Comparison of ENCODE assay signal across 10 cellular contexts in the genomic region with DNA sequence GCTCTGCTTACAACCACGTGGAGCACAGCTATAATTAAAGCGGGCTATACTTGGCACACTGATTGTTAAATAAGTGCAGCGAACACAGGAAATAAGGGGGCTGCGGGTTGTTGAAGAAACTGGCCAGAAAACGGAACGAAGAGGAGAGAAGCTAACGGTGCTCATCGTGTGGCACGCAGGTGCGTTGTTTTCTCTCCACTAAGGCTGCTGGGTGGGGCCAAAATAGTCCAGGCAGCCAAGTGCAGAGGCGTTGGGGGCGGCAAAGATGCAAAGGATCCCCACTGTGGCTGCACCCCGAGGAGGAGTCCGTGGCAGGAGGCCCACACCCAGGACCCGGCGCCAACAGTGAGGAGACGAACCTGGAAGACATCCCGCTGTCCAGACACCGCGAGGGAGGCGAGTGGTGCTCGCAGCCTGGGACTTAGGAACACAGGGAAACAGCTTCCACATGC. TPM values are rescaled to one million over a fixed set of nuclear protein-coding genes. Genes with fewer than 3 reads are reported as not detected.
A peak's percentile ranks its signal among the peaks of the same experiment; 100 is the strongest.
DNase-seq lines count a peak whose midpoint lies in the region; ATAC-seq, FAIRE-seq and TF ChIP-seq lines count a peak whose summit lies in the region.
"Had no signal": no experiment of that assay in that cellular context is flagged by ENCODE, and none has a peak within 500 bp of the region (broad histone marks: within the 10 kb centered on the region; RNA-seq: fewer than 3 reads in every experiment).

No MANE protein-coding gene starts in this region.

- no peaks in the 10 kb centered on the region for H4K20me1 ChIP-seq in smooth muscle cell (ENCODE audit: low read depth)

- H3K27ac Mint-ChIP-seq in CD14-positive monocyte, result no peak overlapping the region
- H3K27ac Mint-ChIP-seq in activated naive CD8-positive, alpha-beta T cell treated with anti-CD3 and anti-CD28 coated beads, Interleukin-2, amount 50 U/mL, for 24 hours, result no peak overlapping the region

- peaks cover 13% of the 10 kb centered on the region for H3K4me1 Mint-ChIP-seq in CD14-positive monocyte
- H3K4me1 Mint-ChIP-seq in activated naive CD8-positive, alpha-beta T cell treated with anti-CD3 and anti-CD28 coated beads, Interleukin-2, amount 50 U/mL, for 24 hours, result peaks cover 5% of the 10 kb centered on the region

- WGBS in smooth muscle cell (ENCODE audit: low lambda C conversion rate), result 85% methylated on average over 22 of the region's 22 CpGs

- ATAC-seq in HG03175 (IDR thresholded peaks at IDR 0.05; ENCODE audit: unreplicated experiment), result peak; percentile 68
- ATAC-seq in activated naive CD8-positive, alpha-beta T cell treated with anti-CD3 and anti-CD28 coated beads, Interleukin-2, amount 50 U/mL, for 24 hours, result no peak
- ATAC-seq in GM18520 (IDR thresholded peaks at IDR 0.05; ENCODE audit: unreplicated experiment), result no peak

- H3K27me3 Mint-ChIP-seq in CD14-positive monocyte (ENCODE audit: low read depth in 3 of 3), result peaks cover 0 to 9% (median 1%) of the 10 kb centered on the region in 3 donors
- H3K27me3 Mint-ChIP-seq in activated naive CD8-positive, alpha-beta T cell treated with anti-CD3 and anti-CD28 coated beads, Interleukin-2, amount 50 U/mL, for 24 hours, result no peaks in the 10 kb centered on the region

- no peak for TF ChIP-seq CTCF in CD14-positive monocyte (IDR thresholded peaks at IDR 0.05)
- TF ChIP-seq CTCF in smooth muscle cell (IDR thresholded peaks at IDR 0.05; ENCODE audit: borderline replicate concordance, insufficient read depth, poor library complexity, severe bottlenecking), result no peak

- no peak overlapping the region for H3K4me2 ChIP-seq in smooth muscle cell

- DNase-seq in CD14-positive monocyte (ENCODE audit: low spot score) (no peak), smooth muscle cell (lab: John Stamatoyannopoulos, UW; ENCODE audit: unreplicated experiment) (no peak), HCEC 1CT (no peak), RCC 7860 (ENCODE audit: low spot score) (no peak)
- DNase-seq in activated naive CD8-positive, alpha-beta T cell treated with anti-CD3 and anti-CD28 coated beads, Interleukin-2, amount 50 U/mL, for 24 hours, result no peak
- DNase-seq: GDM1 had no signal

- no peak overlapping the region for H3K9ac ChIP-seq in smooth muscle cell (ENCODE audit: low read depth)

- H3K4me1 ChIP-seq in smooth muscle cell (ENCODE audit: low read depth), result no peaks in the 10 kb centered on the region

- intact Hi-C loops in CD14-positive monocyte (cut with micrococcal nuclease), result no loop called here

- no peaks in the 10 kb centered on the region for H3F3A ChIP-seq in smooth muscle cell (ENCODE audit: low read depth)

- no peaks in the 10 kb centered on the region for H3K9me3 ChIP-seq in smooth muscle cell (replicated peaks; ENCODE audit: low read depth)

- TF ChIP-seq POLR2A in GM19099 (IDR thresholded peaks at IDR 0.05; ENCODE audit: extremely low read depth, insufficient read length, low read depth), result peak; percentile 28

- H2AFZ ChIP-seq in smooth muscle cell (ENCODE audit: low read depth), result no peak overlapping the region

- no peaks in the 10 kb centered on the region for H3K36me3 Mint-ChIP-seq in CD14-positive monocyte
- H3K36me3 Mint-ChIP-seq in activated naive CD8-positive, alpha-beta T cell treated with anti-CD3 and anti-CD28 coated beads, Interleukin-2, amount 50 U/mL, for 24 hours (ENCODE audit: low read depth), result no peaks in the 10 kb centered on the region

- FAIRE-seq in RCC 7860 (lab: Jason Lieb, UNC), result no peak
- FAIRE-seq: islet of Langerhans had no signal

- H3K79me2 ChIP-seq in smooth muscle cell (ENCODE audit: low read depth), result no peaks in the 10 kb centered on the region

- H3K27ac ChIP-seq in smooth muscle cell (ENCODE audit: low read depth), result no peak overlapping the region

- no peak overlapping the region for H3K4me3 ChIP-seq in smooth muscle cell

- no peaks in the 10 kb centered on the region for H3K36me3 ChIP-seq in smooth muscle cell (ENCODE audit: low read depth)

- H3K27me3 ChIP-seq in smooth muscle cell (ENCODE audit: low read depth), result no peaks in the 10 kb centered on the region

- no peaks in the 10 kb centered on the region for H3K9me3 Mint-ChIP-seq in CD14-positive monocyte
- H3K9me3 Mint-ChIP-seq in activated naive CD8-positive, alpha-beta T cell treated with anti-CD3 and anti-CD28 coated beads, Interleukin-2, amount 50 U/mL, for 24 hours, result no peaks in the 10 kb centered on the region

- peak overlapping the region; percentile 58 to 87 for H3K4me3 Mint-ChIP-seq in CD14-positive monocyte
- H3K4me3 Mint-ChIP-seq in activated naive CD8-positive, alpha-beta T cell treated with anti-CD3 and anti-CD28 coated beads, Interleukin-2, amount 50 U/mL, for 24 hours, result peak overlapping the region; percentile 67

RNA-seq across cellular contexts. Expression of gene ARL11, which starts 8.1 kb away (rescaled TPM):
- 10 to 100 TPM; 15.2 to 19.2 TPM for polyA plus RNA-seq in CD14-positive monocyte
- 0.13 TPM in 1 of 2 replicates, not detected in the other for total RNA-seq in smooth muscle cell
- 0.17 TPM in 1 of 2 replicates, not detected in the other for polyA plus RNA-seq in smooth muscle cell

RNA-seq across cellular contexts. Expression of gene RCBTB1, which starts 34.8 kb away (rescaled TPM):
- 10 to 100 TPM in 1 of 2 donors, 1 to 10 TPM in 1; 9.8 to 13.2 TPM for polyA plus RNA-seq in CD14-positive monocyte
- total RNA-seq in smooth muscle cell, result 26.8 and 28.5 TPM in 2 replicates
- polyA plus RNA-seq in smooth muscle cell, result 10.7 and 12.4 TPM in 2 replicates

Comparison
In these comparisons a context has a peak if more than half of its experiments do, and no peak if none do; other contexts are left out.
1. RNA of gene ARL11, which starts 8.1 kb away (polyA plus RNA-seq): 15.2 to 19.2 TPM in CD14-positive monocyte; 0.17 TPM in smooth muscle cell; every median in the first group is over 10 times any median in the second.